ENCODE assay signal across 11 cellular contexts in genomic region chr17:78130080-78130438, GRCh38. TPM values are rescaled to one million over a fixed set of nuclear protein-coding genes. Genes with fewer than 3 reads are reported as not detected.
DNase-seq lines count a peak whose midpoint lies in the region.
"Had no signal": no experiment of that assay in that cellular context is flagged by ENCODE, and none has a peak within 500 bp of the region (broad histone marks: within the 10 kb centered on the region; RNA-seq: fewer than 3 reads in every experiment).

No MANE protein-coding gene starts in this region.

- DNase-seq in activated gamma-delta T cell treated with Interleukin-2 at 50 U/mL for 16 hours = peak; percentile 15
- no peak for DNase-seq in activated gamma-delta T cell (lab: John Stamatoyannopoulos, UW)
- DNase-seq in T-helper 2 cell treated with Interferon-gamma antibody and Interleukin-4, amounts not matched to agents 5 μg/mL and 100 μg/mL, for 36 hours (ENCODE audit: low spot score) = no peak
- no peak for DNase-seq in NCI-H2081 treated with DMSO at 0.1 percent for 48 hours (lab: John Stamatoyannopoulos, UW)
- no peak for DNase-seq in islet precursor cell
- no peak for DNase-seq in AG08396 (ENCODE audit: low spot score)

- peaks cover 39% of the 10 kb centered on the region for H3K4me1 Mint-ChIP-seq in T-helper 2 cell treated with Interferon-gamma antibody and Interleukin-4, amounts not matched to agents 5 μg/mL and 100 μg/mL, for 36 hours (ENCODE audit: low read depth)

- H3K4me3 Mint-ChIP-seq in T-helper 2 cell treated with Interferon-gamma antibody and Interleukin-4, amounts not matched to agents 5 μg/mL and 100 μg/mL, for 36 hours = peak overlapping the region; percentile 99

- H3K27ac Mint-ChIP-seq in T-helper 2 cell treated with Interferon-gamma antibody and Interleukin-4, amounts not matched to agents 5 μg/mL and 100 μg/mL, for 36 hours = peak overlapping the region; percentile 100

- H3K27me3 ChIP-seq in layer of hippocampus (ENCODE audit: control insufficient read depth, insufficient read depth, low read length) = no peaks in the 10 kb centered on the region

- H3K9me3 Mint-ChIP-seq in T-helper 2 cell treated with Interferon-gamma antibody and Interleukin-4, amounts not matched to agents 5 μg/mL and 100 μg/mL, for 36 hours = no peaks in the 10 kb centered on the region

- H3K27me3 Mint-ChIP-seq in T-helper 2 cell treated with Interferon-gamma antibody and Interleukin-4, amounts not matched to agents 5 μg/mL and 100 μg/mL, for 36 hours (ENCODE audit: low read depth) = no peaks in the 10 kb centered on the region

- peak overlapping the region; percentile 97 for H3K27ac ChIP-seq in layer of hippocampus (ENCODE audit: low read depth, low read length)
- peak overlapping the region; percentile 93 for H3K27ac ChIP-seq in temporal lobe (ENCODE audit: low read depth, low read length)

- H3K36me3 Mint-ChIP-seq in T-helper 2 cell treated with Interferon-gamma antibody and Interleukin-4, amounts not matched to agents 5 μg/mL and 100 μg/mL, for 36 hours (ENCODE audit: low read depth) = peaks cover 54% of the 10 kb centered on the region
- H3K36me3 Mint-ChIP-seq: brain had no signal

RNA-seq across cellular contexts. Expression of gene TMC8, which starts 0.5 kb away (rescaled TPM):
- 0.49 TPM for total RNA-seq in temporal lobe

RNA-seq across cellular contexts. Expression of gene TMC6, which starts 1.5 kb away (rescaled TPM):
- 2.0 TPM for total RNA-seq in temporal lobe

RNA-seq across cellular contexts. Expression of gene C17orf99, which starts 16.1 kb away (rescaled TPM):
- not detected for total RNA-seq in temporal lobe
- total RNA-seq: HT1080, pulmonary artery endothelial cell had no signal

RNA-seq across cellular contexts. Expression of gene SYNGR2, which starts 38.3 kb away (rescaled TPM):
- total RNA-seq in temporal lobe = 3.0 TPM

RNA-seq across cellular contexts. Expression of gene TK1, which starts 56.8 kb away (rescaled TPM):
- 1.7 TPM for total RNA-seq in temporal lobe
